Comparison of ENCODE assay signal across 32 cellular contexts in the genomic region with DNA sequence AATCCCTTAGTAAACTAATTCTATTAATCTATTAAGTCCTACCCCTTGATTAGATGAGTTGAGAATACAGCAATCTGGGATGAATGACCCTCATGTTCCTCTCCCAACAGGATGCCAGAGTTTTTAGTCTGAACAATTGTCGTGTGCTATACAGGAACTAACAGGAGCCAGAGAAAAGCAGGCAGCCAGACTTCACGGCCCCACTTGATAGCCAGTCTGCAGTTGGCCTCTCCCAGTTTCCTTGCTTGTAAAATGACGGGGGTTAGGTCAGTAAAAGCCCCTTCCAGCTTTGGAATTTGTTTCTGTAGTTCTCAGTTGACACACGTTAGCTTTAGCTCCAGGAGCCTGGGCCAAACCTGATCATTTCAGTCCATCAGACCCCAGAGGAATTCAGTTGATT.
"Had no signal": no experiment of that assay in that cellular context is flagged by ENCODE, and none has a peak within 500 bp of the region (broad histone marks: within the 10 kb centered on the region; RNA-seq: fewer than 3 reads in every experiment).

No MANE protein-coding gene starts in this region.

- H3K27me3 ChIP-seq: adrenal gland, body of pancreas, dorsolateral prefrontal cortex, esophagus muscularis mucosa, foreskin keratinocyte, gastroesophageal sphincter had no signal

- H3K36me3 Mint-ChIP-seq: activated CD4-positive, alpha-beta memory T cell treated with anti-CD3 and anti-CD28 coated beads for 36 hours; activated naive CD4-positive, alpha-beta T cell treated with anti-CD3 and anti-CD28 coated beads, Interleukin-2, amount 50 U/mL, for 24 hours; activated naive CD8-positive, alpha-beta T cell treated with anti-CD3 and anti-CD28 coated beads for 36 hours had no signal

- H3K27me3 Mint-ChIP-seq: activated CD4-positive, alpha-beta memory T cell treated with anti-CD3 and anti-CD28 coated beads for 36 hours; activated CD4-positive, alpha-beta T cell treated with anti-CD3 and anti-CD28 coated beads, Interleukin-2, amount 10 ng/mL, durations not matched to agents 24 days and 14 days; activated naive CD4-positive, alpha-beta T cell treated with anti-CD3 and anti-CD28 coated beads, Interleukin-2, amount 50 U/mL, for 24 hours; activated naive CD8-positive, alpha-beta T cell treated with anti-CD3 and anti-CD28 coated beads, Interleukin-2, amount 50 U/mL, for 24 hours had no signal

- H3K9me3 Mint-ChIP-seq: activated CD4-positive, alpha-beta memory T cell treated with anti-CD3 and anti-CD28 coated beads for 36 hours; activated CD4-positive, alpha-beta T cell treated with anti-CD3 and anti-CD28 coated beads, Interleukin-2, amount 10 ng/mL, durations not matched to agents 24 days and 14 days; activated naive CD4-positive, alpha-beta T cell treated with anti-CD3 and anti-CD28 coated beads for 36 hours; activated naive CD4-positive, alpha-beta T cell treated with anti-CD3 and anti-CD28 coated beads, Interleukin-2, amount 50 U/mL, for 24 hours; activated naive CD8-positive, alpha-beta T cell treated with anti-CD3 and anti-CD28 coated beads for 36 hours; activated naive CD8-positive, alpha-beta T cell treated with anti-CD3 and anti-CD28 coated beads, Interleukin-2, amount 50 U/mL, for 24 hours; activated T-helper 1 cell treated with anti-CD3 and anti-CD28 coated beads, Interleukin-12 subunit alpha, Interleukin-12 subunit beta, Interleukin-2, Interleukin-4 antibody, amounts not matched to agents 30 ng/mL and 10 ng/mL and 1 ng/mL, durations not matched to agents 14 hours and 24 hours and 36 hours; activated T-helper 2 cell treated with anti-CD3 and anti-CD28 coated beads, Interferon-gamma antibody, Interleukin-2, Interleukin-4, amounts not matched to agents 10 μg/mL and 5 μg/mL and 100 μg/mL, durations not matched to agents 14 hours and 24 hours and 36 hours; central memory CD8-positive, alpha-beta T cell; dendritic cell treated with granulocyte-macrophage colony-stimulating factor and Interleukin-4, amounts not matched to agents 40 ng/mL and 50 ng/mL, for 4 days; endodermal cell had no signal

- H3K4me1 Mint-ChIP-seq: activated CD4-positive, alpha-beta T cell treated with anti-CD3 and anti-CD28 coated beads for 36 hours; activated naive CD4-positive, alpha-beta T cell treated with anti-CD3 and anti-CD28 coated beads, Interleukin-2, amount 50 U/mL, for 24 hours; activated naive CD8-positive, alpha-beta T cell treated with anti-CD3 and anti-CD28 coated beads for 36 hours; activated naive CD8-positive, alpha-beta T cell treated with anti-CD3 and anti-CD28 coated beads, Interleukin-2, amount 50 U/mL, for 24 hours; central memory CD8-positive, alpha-beta T cell had no signal

- H3K4me3 Mint-ChIP-seq: activated CD4-positive, alpha-beta memory T cell treated with anti-CD3 and anti-CD28 coated beads for 36 hours; activated CD4-positive, alpha-beta T cell treated with anti-CD3 and anti-CD28 coated beads for 36 hours; activated CD4-positive, alpha-beta T cell treated with anti-CD3 and anti-CD28 coated beads, Interleukin-2, amount 10 ng/mL, durations not matched to agents 24 days and 14 days; activated CD8-positive, alpha-beta memory T cell treated with anti-CD3 and anti-CD28 coated beads, Interleukin-2, amount 10 ng/mL, durations not matched to agents 7 days and 5 days; activated CD8-positive, alpha-beta T cell treated with anti-CD3 and anti-CD28 coated beads, Interleukin-2, amount 10 ng/mL, durations not matched to agents 7 days and 5 days; activated naive CD4-positive, alpha-beta T cell treated with anti-CD3 and anti-CD28 coated beads for 36 hours; activated naive CD4-positive, alpha-beta T cell treated with anti-CD3 and anti-CD28 coated beads, Interleukin-2, amount 50 U/mL, for 24 hours; activated naive CD8-positive, alpha-beta T cell treated with anti-CD3 and anti-CD28 coated beads for 36 hours; activated naive CD8-positive, alpha-beta T cell treated with anti-CD3 and anti-CD28 coated beads, Interleukin-2, amount 50 U/mL, for 24 hours; activated T-helper 1 cell treated with anti-CD3 and anti-CD28 coated beads, Interleukin-12 subunit alpha, Interleukin-12 subunit beta, Interleukin-2, Interleukin-4 antibody, amounts not matched to agents 30 ng/mL and 10 ng/mL and 1 ng/mL, durations not matched to agents 14 hours and 24 hours and 36 hours; central memory CD8-positive, alpha-beta T cell; dendritic cell treated with granulocyte-macrophage colony-stimulating factor and Interleukin-4, amounts not matched to agents 40 ng/mL and 50 ng/mL, for 4 days; endodermal cell had no signal

- H3K4me1 ChIP-seq: adrenal gland, body of pancreas, foreskin keratinocyte, gastroesophageal sphincter had no signal

- H3K36me3 ChIP-seq: adrenal gland had no signal

- H3K9me3 ChIP-seq: adrenal gland, body of pancreas, esophagus muscularis mucosa, gastroesophageal sphincter had no signal

- H3K27ac Mint-ChIP-seq: activated CD4-positive, alpha-beta memory T cell treated with anti-CD3 and anti-CD28 coated beads for 36 hours; activated CD4-positive, alpha-beta T cell treated with anti-CD3 and anti-CD28 coated beads for 36 hours; activated CD4-positive, alpha-beta T cell treated with anti-CD3 and anti-CD28 coated beads, Interleukin-2, amount 10 ng/mL, durations not matched to agents 24 days and 14 days; activated CD8-positive, alpha-beta memory T cell treated with anti-CD3 and anti-CD28 coated beads, Interleukin-2, amount 10 ng/mL, durations not matched to agents 7 days and 5 days; activated naive CD4-positive, alpha-beta T cell treated with anti-CD3 and anti-CD28 coated beads for 36 hours; activated naive CD4-positive, alpha-beta T cell treated with anti-CD3 and anti-CD28 coated beads, Interleukin-2, amount 50 U/mL, for 24 hours; activated naive CD8-positive, alpha-beta T cell treated with anti-CD3 and anti-CD28 coated beads for 36 hours; activated naive CD8-positive, alpha-beta T cell treated with anti-CD3 and anti-CD28 coated beads, Interleukin-2, amount 50 U/mL, for 24 hours; activated T-helper 1 cell treated with anti-CD3 and anti-CD28 coated beads, Interleukin-12 subunit alpha, Interleukin-12 subunit beta, Interleukin-2, Interleukin-4 antibody, amounts not matched to agents 30 ng/mL and 10 ng/mL and 1 ng/mL, durations not matched to agents 14 hours and 24 hours and 36 hours; dendritic cell treated with granulocyte-macrophage colony-stimulating factor and Interleukin-4, amounts not matched to agents 40 ng/mL and 50 ng/mL, for 4 days; endodermal cell had no signal

- ATAC-seq: activated CD4-positive, alpha-beta T cell treated with anti-CD3 and anti-CD28 coated beads for 36 hours; activated CD8-positive, alpha-beta memory T cell treated with anti-CD3 and anti-CD28 coated beads, Interleukin-2, amount 10 ng/mL, durations not matched to agents 7 days and 5 days; activated CD8-positive, alpha-beta T cell treated with anti-CD3 and anti-CD28 coated beads, Interleukin-2, amount 10 ng/mL, durations not matched to agents 7 days and 5 days; activated naive CD8-positive, alpha-beta T cell treated with anti-CD3 and anti-CD28 coated beads, Interleukin-2, amount 50 U/mL, for 24 hours; body of pancreas; foreskin keratinocyte; gastroesophageal sphincter had no signal

- H3K27ac ChIP-seq: body of pancreas, coronary artery, dorsolateral prefrontal cortex, esophagus muscularis mucosa, foreskin keratinocyte, gastroesophageal sphincter had no signal

- H3K4me3 ChIP-seq: adrenal gland, body of pancreas, coronary artery, dorsolateral prefrontal cortex, esophagus muscularis mucosa, gastroesophageal sphincter had no signal

- DNase-seq: activated CD4-positive, alpha-beta memory T cell treated with anti-CD3 and anti-CD28 coated beads for 36 hours; activated CD4-positive, alpha-beta T cell treated with anti-CD3 and anti-CD28 coated beads for 36 hours; activated CD4-positive, alpha-beta T cell treated with anti-CD3 and anti-CD28 coated beads, Interleukin-2, amount 10 ng/mL, durations not matched to agents 24 days and 14 days; activated CD4-positive, CD25-positive, alpha-beta regulatory T cell; activated CD4-positive, CD25-positive, alpha-beta regulatory T cell treated with anti-CD3 and anti-CD28 coated beads, Interleukin-2, amount 50 U/mL, for 72 hours; activated CD8-positive, alpha-beta memory T cell treated with anti-CD3 and anti-CD28 coated beads, Interleukin-2, amount 10 ng/mL, durations not matched to agents 7 days and 5 days; activated CD8-positive, alpha-beta memory T cell treated with anti-CD3 and anti-CD28 coated beads, Interleukin-2, amount 50 U/mL, for 4 hours; activated CD8-positive, alpha-beta T cell treated with anti-CD3 and anti-CD28 coated beads, Interleukin-2, amount 10 ng/mL, durations not matched to agents 7 days and 5 days; activated effector memory CD4-positive, alpha-beta T cell treated with anti-CD3 and anti-CD28 coated beads, Interleukin-2, amount 50 U/mL, for 16 hours; activated naive CD4-positive, alpha-beta T cell treated with anti-CD3 and anti-CD28 coated beads for 36 hours; activated naive CD8-positive, alpha-beta T cell treated with anti-CD3 and anti-CD28 coated beads for 36 hours; activated naive CD8-positive, alpha-beta T cell treated with anti-CD3 and anti-CD28 coated beads, Interleukin-2, amount 50 U/mL, for 24 hours; activated T-cell treated with anti-CD3 and anti-CD28 coated beads, Interleukin-2, amount 50 U/mL, for 1 hour; activated T-cell treated with anti-CD3 and anti-CD28 coated beads, Interleukin-2, amount 50 U/mL, for 48 hours; amygdala; aorta; body of pancreas; dorsolateral prefrontal cortex; effector memory CD4-positive, alpha-beta T cell; endodermal cell; erythroblast; foreskin keratinocyte; T-helper 2 cell had no signal
